Comparison of ENCODE assay signal across 24 cellular contexts in genomic region chr18:429030-429429, GRCh38.
A peak's percentile ranks its signal among the peaks of the same experiment; 100 is the strongest.
DNase-seq lines count a peak whose midpoint lies in the region; ATAC-seq and TF ChIP-seq lines count a peak whose summit lies in the region.
"Had no signal": no experiment of that assay in that cellular context is flagged by ENCODE, and none has a peak within 500 bp of the region (broad histone marks: within the 10 kb centered on the region; RNA-seq: fewer than 3 reads in every experiment).

No MANE protein-coding gene starts in this region.

- H3K4me3 ChIP-seq in fibroblast of mammary gland (ENCODE audit: control insufficient read depth, low read depth, low read length) = no peak overlapping the region
- H3K4me3 ChIP-seq: GM23338 had no signal

- in situ Hi-C loops in Caki2 (cut with HindIII; ENCODE audit: low pct_unique_long_range_greater_than_20kb, low sequenced_read_pairs) = no loop called here

- peak; percentile 28 for DNase-seq in Caki2 (ENCODE audit: low read depth)
- DNase-seq in fibroblast of mammary gland (ENCODE audit: low read depth) = peak; percentile 77
- peak; percentile 87 for DNase-seq in renal cortical epithelial cell (ENCODE audit: low read depth)
- DNase-seq in NCI-H510A (lab: John Stamatoyannopoulos, UW) = no peak
- DNase-seq in SK-N-DZ (ENCODE audit: low spot score) = no peak
- DNase-seq: ACHN; C1 segment of cervical spinal cord; CD8-positive, alpha-beta memory T cell; EL; GF-D8; HCEC 1CT; KBM-7; NCI-H1092 treated with DMSO at 0.1 percent for 48 hours; NCI-H146; NCI-H2081; NCI-H2171; NCI-H446; NCI-H526 treated with DMSO at 0.1 percent for 48 hours; OCI-M1 had no signal

- TF ChIP-seq CTCF in VCaP (conservative IDR thresholded peaks at IDR 0.05) = no peak
- TF ChIP-seq CTCF in fibroblast of mammary gland (conservative IDR thresholded peaks at IDR 0.05; ENCODE audit: control insufficient read depth, insufficient read depth, low read depth, low read length) = no peak

- no peak for ATAC-seq in GM21423 (IDR thresholded peaks at IDR 0.05; ENCODE audit: unreplicated experiment)
- no peak for ATAC-seq in GM19455 (IDR thresholded peaks at IDR 0.05; ENCODE audit: unreplicated experiment)
- ATAC-seq: GM23338, Right ventricle myocardium inferior had no signal

- H3K27ac ChIP-seq in VCaP = peak overlapping the region; percentile 53

Comparison
In these comparisons a context has a peak if more than half of its experiments do, and no peak if none do; other contexts are left out.
1. DNase-seq: peak in Caki2 (single experiment), fibroblast of mammary gland (single experiment) and renal cortical epithelial cell (single experiment); none in NCI-H510A (single experiment) and SK-N-DZ (single experiment).